In the genomic region with DNA sequence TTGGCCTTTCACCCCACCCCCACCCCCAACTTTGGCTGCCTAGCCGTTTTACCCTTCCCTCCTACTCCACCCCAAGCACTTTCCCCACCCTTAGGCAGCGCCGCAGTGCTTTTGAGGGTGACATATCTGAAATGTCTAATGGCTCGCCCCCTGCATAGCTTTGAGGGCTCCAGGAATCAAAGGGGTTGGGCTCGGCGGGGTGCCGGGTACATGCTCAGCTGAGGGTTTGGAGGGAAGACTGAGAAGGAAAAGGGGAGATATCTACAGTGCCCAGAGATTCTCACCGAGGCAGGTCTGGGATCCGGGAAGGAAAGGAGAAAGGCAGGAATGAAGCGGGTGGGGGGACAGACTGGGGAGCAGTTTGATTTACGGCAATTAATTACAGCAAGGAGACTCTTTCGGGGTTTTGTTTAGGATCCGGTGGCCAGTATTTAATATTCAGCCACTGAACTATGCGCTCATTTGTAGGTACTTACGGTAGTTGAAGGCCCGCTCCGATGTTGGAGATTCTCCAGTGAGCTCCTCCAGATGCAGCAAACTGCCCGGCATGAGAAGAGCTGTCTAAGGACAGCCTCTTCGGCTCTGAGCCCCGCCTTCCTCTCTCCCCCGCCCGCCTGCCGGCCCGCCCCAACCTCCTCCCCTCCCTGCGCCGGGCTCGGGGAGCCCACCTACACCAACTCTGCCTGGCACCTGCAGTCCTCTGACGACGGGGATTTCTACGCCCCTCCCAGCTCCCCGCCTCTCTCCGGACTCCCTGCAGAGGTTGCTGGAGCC, we compare ENCODE assay signal across 1 cellular context.
TF ChIP-seq lines count a peak whose summit lies in the region.

A gene with protein sequence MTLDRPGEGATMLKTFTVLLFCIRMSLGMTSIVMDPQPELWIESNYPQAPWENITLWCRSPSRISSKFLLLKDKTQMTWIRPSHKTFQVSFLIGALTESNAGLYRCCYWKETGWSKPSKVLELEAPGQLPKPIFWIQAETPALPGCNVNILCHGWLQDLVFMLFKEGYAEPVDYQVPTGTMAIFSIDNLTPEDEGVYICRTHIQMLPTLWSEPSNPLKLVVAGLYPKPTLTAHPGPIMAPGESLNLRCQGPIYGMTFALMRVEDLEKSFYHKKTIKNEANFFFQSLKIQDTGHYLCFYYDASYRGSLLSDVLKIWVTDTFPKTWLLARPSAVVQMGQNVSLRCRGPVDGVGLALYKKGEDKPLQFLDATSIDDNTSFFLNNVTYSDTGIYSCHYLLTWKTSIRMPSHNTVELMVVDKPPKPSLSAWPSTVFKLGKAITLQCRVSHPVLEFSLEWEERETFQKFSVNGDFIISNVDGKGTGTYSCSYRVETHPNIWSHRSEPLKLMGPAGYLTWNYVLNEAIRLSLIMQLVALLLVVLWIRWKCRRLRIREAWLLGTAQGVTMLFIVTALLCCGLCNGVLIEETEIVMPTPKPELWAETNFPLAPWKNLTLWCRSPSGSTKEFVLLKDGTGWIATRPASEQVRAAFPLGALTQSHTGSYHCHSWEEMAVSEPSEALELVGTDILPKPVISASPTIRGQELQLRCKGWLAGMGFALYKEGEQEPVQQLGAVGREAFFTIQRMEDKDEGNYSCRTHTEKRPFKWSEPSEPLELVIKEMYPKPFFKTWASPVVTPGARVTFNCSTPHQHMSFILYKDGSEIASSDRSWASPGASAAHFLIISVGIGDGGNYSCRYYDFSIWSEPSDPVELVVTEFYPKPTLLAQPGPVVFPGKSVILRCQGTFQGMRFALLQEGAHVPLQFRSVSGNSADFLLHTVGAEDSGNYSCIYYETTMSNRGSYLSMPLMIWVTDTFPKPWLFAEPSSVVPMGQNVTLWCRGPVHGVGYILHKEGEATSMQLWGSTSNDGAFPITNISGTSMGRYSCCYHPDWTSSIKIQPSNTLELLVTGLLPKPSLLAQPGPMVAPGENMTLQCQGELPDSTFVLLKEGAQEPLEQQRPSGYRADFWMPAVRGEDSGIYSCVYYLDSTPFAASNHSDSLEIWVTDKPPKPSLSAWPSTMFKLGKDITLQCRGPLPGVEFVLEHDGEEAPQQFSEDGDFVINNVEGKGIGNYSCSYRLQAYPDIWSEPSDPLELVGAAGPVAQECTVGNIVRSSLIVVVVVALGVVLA (N-terminal part only) (minus strand): TSS at position 569 of the 774 bp plus-strand sequence. CDS start 2,632 bp downstream, outside the sequence.

TF ChIP-seq in A549, 52 proteins besides CTCF, POLR2A, EP300 and RAD21 (continued from another document):
- no peak for TF ChIP-seq CEBPB (IDR thresholded peaks at IDR 0.05)
- no peak for TF ChIP-seq TFCP2L1 (CRISPR knock-in tag; IDR thresholded peaks at IDR 0.05)
